ENCODE assay signal across 25 cellular contexts in genomic region chr1:212622467-212622866, GRCh38.
"Had no signal": no experiment of that assay in that cellular context is flagged by ENCODE, and none has a peak within 500 bp of the region (broad histone marks: within the 10 kb centered on the region; RNA-seq: fewer than 3 reads in every experiment).

No MANE protein-coding gene starts in this region.

- FAIRE-seq: astrocyte had no signal

- H3K27me3 ChIP-seq: breast epithelium, colonic mucosa, esophagus muscularis mucosa, gastroesophageal sphincter, ovary, right atrium auricular region, thyroid gland had no signal

- H3K27ac Mint-ChIP-seq: activated CD8-positive, alpha-beta memory T cell treated with anti-CD3 and anti-CD28 coated beads, Interleukin-2, amount 10 ng/mL, durations not matched to agents 7 days and 5 days; natural killer cell; T-helper 1 cell treated with Interleukin-12 subunit alpha and Interleukin-12 subunit beta and Interleukin-4 antibody, amounts not matched to agents 30 μg/mL and 1 μg/mL, for 36 hours; WTC11 had no signal

- H3K9me3 Mint-ChIP-seq: activated naive CD4-positive, alpha-beta T cell treated with anti-CD3 and anti-CD28 coated beads, Interleukin-2, amount 50 U/mL, for 72 hours; natural killer cell; T-helper 1 cell treated with Interleukin-12 subunit alpha and Interleukin-12 subunit beta and Interleukin-4 antibody, amounts not matched to agents 30 μg/mL and 1 μg/mL, for 36 hours; WTC11 had no signal

- DNase-seq: activated CD4-positive, alpha-beta T cell treated with anti-CD3 and anti-CD28 coated beads, Interleukin-2, amount 50 U/mL, for 48 hours; activated CD8-positive, alpha-beta memory T cell treated with anti-CD3 and anti-CD28 coated beads, Interleukin-2, amount 10 ng/mL, durations not matched to agents 7 days and 5 days; activated T-cell treated with anti-CD3 and anti-CD28 coated beads for 4 hours; colonic mucosa; dorsolateral prefrontal cortex; head of caudate nucleus; hypothalamus; left ventricle myocardium inferior; midbrain; natural killer cell; ovary; spleen; stimulated activated CD4-positive, alpha-beta T cell treated with anti-CD3 and anti-CD28 coated beads, Interleukin-4, amount 100 ng/mL, for 1 hour; stimulated activated naive CD8-positive, alpha-beta T cell treated with anti-CD3 and anti-CD28 coated beads, Interleukin-15, Interleukin-2, amounts not matched to agents 100 U/mL and 50 U/mL, for 24 hours; T1000; thyroid gland had no signal

- H3K4me1 ChIP-seq: breast epithelium, colonic mucosa, esophagus muscularis mucosa, gastroesophageal sphincter, left ventricle myocardium inferior, prostate gland, right atrium auricular region, spleen, thyroid gland had no signal

- H3K9me3 ChIP-seq: breast epithelium, colonic mucosa, esophagus muscularis mucosa, gastroesophageal sphincter, left ventricle myocardium inferior, ovary, prostate gland, right atrium auricular region, spleen, thyroid gland had no signal

- H3K4me3 Mint-ChIP-seq: activated CD8-positive, alpha-beta memory T cell treated with anti-CD3 and anti-CD28 coated beads, Interleukin-2, amount 10 ng/mL, durations not matched to agents 7 days and 5 days; natural killer cell; T-helper 1 cell treated with Interleukin-12 subunit alpha and Interleukin-12 subunit beta and Interleukin-4 antibody, amounts not matched to agents 30 μg/mL and 1 μg/mL, for 36 hours; WTC11 had no signal

- H3K4me3 ChIP-seq: breast epithelium, colonic mucosa, dorsolateral prefrontal cortex, esophagus muscularis mucosa, gastroesophageal sphincter, left ventricle myocardium inferior, ovary, prostate gland, right atrium auricular region, spleen, thyroid gland had no signal

- H3K36me3 Mint-ChIP-seq: natural killer cell had no signal

- H3K27ac ChIP-seq: breast epithelium, colonic mucosa, dorsolateral prefrontal cortex, esophagus muscularis mucosa, gastroesophageal sphincter, left ventricle myocardium inferior, ovary, prostate gland, right atrium auricular region, spleen, thyroid gland had no signal

- ATAC-seq: gastroesophageal sphincter; stimulated activated naive CD8-positive, alpha-beta T cell treated with anti-CD3 and anti-CD28 coated beads, Interleukin-15, Interleukin-2, amounts not matched to agents 100 U/mL and 50 U/mL, for 24 hours; WTC11 had no signal

- H3K36me3 ChIP-seq: breast epithelium, colonic mucosa, ovary, prostate gland had no signal
